11 cellular contexts compared by ENCODE assay signal in the genomic region with DNA sequence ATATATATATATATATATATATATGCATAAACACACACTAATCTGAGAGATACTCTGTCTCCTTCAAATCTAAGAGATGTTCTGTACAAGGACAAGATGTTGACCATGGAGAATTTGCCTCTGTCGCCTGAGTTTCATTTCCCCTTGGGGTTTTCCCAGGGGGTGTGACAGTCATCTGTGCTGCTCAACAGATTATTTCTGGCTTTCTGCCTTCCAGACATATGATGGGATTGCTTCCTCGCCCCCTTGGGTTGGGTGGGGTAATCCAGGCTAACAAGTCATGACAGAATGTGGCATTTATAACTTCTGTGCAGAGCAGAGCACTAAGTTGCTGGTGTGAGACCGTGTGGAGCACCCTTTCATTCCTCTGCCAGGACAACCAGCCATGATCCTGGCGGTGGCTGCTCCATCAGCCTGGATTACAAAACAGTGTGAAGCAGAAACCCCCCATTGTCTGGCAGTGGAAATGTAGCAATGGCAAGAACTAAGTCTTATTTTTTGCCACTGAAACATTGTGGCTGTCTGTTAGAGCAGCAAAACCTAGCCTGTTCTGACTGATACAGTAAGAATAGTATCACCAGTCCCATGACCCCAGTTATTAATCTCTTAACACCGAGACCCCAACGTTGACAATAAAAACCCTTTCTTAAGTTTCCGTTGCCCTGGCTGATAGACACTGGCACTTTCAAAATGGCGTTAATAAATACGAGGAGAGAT. TPM values are rescaled to one million over a fixed set of nuclear protein-coding genes. Genes with fewer than 3 reads are reported as not detected.
DNase-seq lines count a peak whose midpoint lies in the region; ATAC-seq lines count a peak whose summit lies in the region.
"Had no signal": no experiment of that assay in that cellular context is flagged by ENCODE, and none has a peak within 500 bp of the region (broad histone marks: within the 10 kb centered on the region; RNA-seq: fewer than 3 reads in every experiment).

No MANE protein-coding gene starts in this region.

- H3K9me3 ChIP-seq in naive thymus-derived CD4-positive, alpha-beta T cell (ENCODE audit: control insufficient read depth in 2 of 3, low read length in 3 of 3), result no peaks in the 10 kb centered on the region
- no peaks in the 10 kb centered on the region for H3K9me3 ChIP-seq in MG63

- ATAC-seq in GM18909 (IDR thresholded peaks at IDR 0.05; ENCODE audit: poor library complexity, unreplicated experiment) (peak; percentile 89), HG02623 (IDR thresholded peaks at IDR 0.05; ENCODE audit: unreplicated experiment) (peak; percentile 84), GM19328 (IDR thresholded peaks at IDR 0.05; ENCODE audit: unreplicated experiment) (no peak)
- peak; percentile 80 for ATAC-seq in naive thymus-derived CD4-positive, alpha-beta T cell
- ATAC-seq: Panc1 had no signal

- no peaks in the 10 kb centered on the region for H3K27me3 ChIP-seq in naive thymus-derived CD4-positive, alpha-beta T cell (ENCODE audit: control insufficient read depth in 2 of 2, insufficient read depth in 2 of 2, low read length in 2 of 2)
- H3K27me3 ChIP-seq in MG63, result peaks cover 3% of the 10 kb centered on the region; the same call in 1 of the 2 replicates

- H3K36me3 ChIP-seq in naive thymus-derived CD4-positive, alpha-beta T cell (ENCODE audit: control insufficient read depth in 2 of 3, insufficient read depth in 3 of 3, low read length in 3 of 3), result no peaks in the 10 kb centered on the region
- H3K36me3 ChIP-seq in MG63, result no peaks in the 10 kb centered on the region

- peaks cover 28 to 41% (median 28%) of the 10 kb centered on the region in 3 donors for H3K4me1 Mint-ChIP-seq in IgD-negative memory B cell
- H3K4me1 Mint-ChIP-seq in naive thymus-derived CD4-positive, alpha-beta T cell, result peaks cover 0 to 6% (median 0%) of the 10 kb centered on the region in 7 donors

- H3K4me3 ChIP-seq in naive thymus-derived CD4-positive, alpha-beta T cell (ENCODE audit: low read length), result no peak overlapping the region
- H3K4me3 ChIP-seq in MG63, result no peak overlapping the region

- H3K27ac ChIP-seq in naive thymus-derived CD4-positive, alpha-beta T cell (ENCODE audit: low read depth, low read length), result no peak overlapping the region
- H3K27ac ChIP-seq: parathyroid adenoma had no signal

- POLR2A ChIA-PET in naive thymus-derived CD4-positive, alpha-beta T cell (lab: Charles Lee), result no interaction called here

- H3K27ac Mint-ChIP-seq in IgD-negative memory B cell, result peak overlapping the region; percentile 88 to 96 (median 95)
- H3K27ac Mint-ChIP-seq in naive thymus-derived CD4-positive, alpha-beta T cell, result no peak overlapping the region

- peaks cover 2% of the 10 kb centered on the region for H3K36me3 Mint-ChIP-seq in IgD-negative memory B cell
- no peaks in the 10 kb centered on the region for H3K36me3 Mint-ChIP-seq in naive thymus-derived CD4-positive, alpha-beta T cell

- DNase-seq in naive thymus-derived CD4-positive, alpha-beta T cell, result no peak
- no peak for DNase-seq in MG63
- DNase-seq in NCI-H2227 (lab: John Stamatoyannopoulos, UW; ENCODE audit: unreplicated experiment), result no peak
- DNase-seq in activated T-cell treated with anti-CD3 and anti-CD28 coated beads, Interleukin-2, amount 50 U/mL, for 1 hour, result no peak
- DNase-seq: central memory CD4-positive, alpha-beta T cell had no signal

- intact Hi-C loops in naive thymus-derived CD4-positive, alpha-beta T cell (cut with micrococcal nuclease), result no loop called here

- H3K9me3 Mint-ChIP-seq in IgD-negative memory B cell, result peaks cover 0 to 4% (median 0%) of the 10 kb centered on the region in 3 donors
- H3K9me3 Mint-ChIP-seq in naive thymus-derived CD4-positive, alpha-beta T cell, result peaks cover 0 to 2% (median 0%) of the 10 kb centered on the region in 11 donors

- H3K27me3 Mint-ChIP-seq in IgD-negative memory B cell, result no peaks in the 10 kb centered on the region
- peaks cover 0 to 27% (median 0%) of the 10 kb centered on the region in 5 donors for H3K27me3 Mint-ChIP-seq in naive thymus-derived CD4-positive, alpha-beta T cell

- H3K4me3 Mint-ChIP-seq in IgD-negative memory B cell, result peak overlapping the region in 3 of 4 donors; percentile 25 to 86 (median 85)
- H3K4me3 Mint-ChIP-seq in naive thymus-derived CD4-positive, alpha-beta T cell, result no peak overlapping the region

- H3K4me1 ChIP-seq in naive thymus-derived CD4-positive, alpha-beta T cell (ENCODE audit: control insufficient read depth in 2 of 2, insufficient read depth in 2 of 2, low read length in 2 of 2), result no peaks in the 10 kb centered on the region

- CTCF ChIA-PET in naive thymus-derived CD4-positive, alpha-beta T cell (lab: Charles Lee), result no interaction called here

RNA-seq across cellular contexts. Expression of gene USP6NL, which starts 13.7 kb away (rescaled TPM):
- 39.3 TPM for polyA plus RNA-seq in IgD-negative memory B cell
- 1 to 10 TPM in 4 of 5 experiments, under 1 TPM in 1; 0.70 to 6.6 (median 5.0) TPM for total RNA-seq in naive thymus-derived CD4-positive, alpha-beta T cell
- polyA plus RNA-seq in naive thymus-derived CD4-positive, alpha-beta T cell, result 1 to 10 TPM; 2.2 to 4.6 TPM
- 4.0 and 7.0 TPM in 2 replicates for total RNA-seq in MG63 (2014; rRNA removed; shearing (Covaris generic); ENCODE audit: low replicate concordance)

Comparison
In these comparisons a context has a peak if more than half of its experiments do, and no peak if none do; other contexts are left out.
1. H3K27ac Mint-ChIP-seq: peak in IgD-negative memory B cell (3 of 3); none in naive thymus-derived CD4-positive, alpha-beta T cell (0 of 9).
2. H3K4me3 Mint-ChIP-seq: peak in IgD-negative memory B cell (3 of 4); none in naive thymus-derived CD4-positive, alpha-beta T cell (0 of 10).